Comparison of ENCODE assay signal across 1 cellular context in genomic region chr1:65082346-65083040, GRCh38.
TF ChIP-seq lines count a peak whose summit lies in the region.

No MANE protein-coding gene starts in this region.

TF ChIP-seq in GM23338, 12 proteins besides CTCF, POLR2A, EP300 and RAD21 (continued from another document):
- TF ChIP-seq POLR2AphosphoS5 (IDR thresholded peaks at IDR 0.05; ENCODE audit: low read depth): no peak
- no peak for TF ChIP-seq ETS1 (IDR thresholded peaks at IDR 0.05)
- no peak for TF ChIP-seq JUNB (IDR thresholded peaks at IDR 0.05; ENCODE audit: unreplicated experiment)
- TF ChIP-seq NANOG (IDR thresholded peaks at IDR 0.05; ENCODE audit: borderline replicate concordance): no peak
- no peak for TF ChIP-seq REST (IDR thresholded peaks at IDR 0.05; ENCODE audit: unreplicated experiment)
- no peak for TF ChIP-seq STAT1 (IDR thresholded peaks at IDR 0.05; ENCODE audit: unreplicated experiment)
- TF ChIP-seq ZNF331 (CRISPR knock-in tag; IDR thresholded peaks at IDR 0.05; ENCODE audit: low read depth): no peak
- no peak for TF ChIP-seq CREB1 (CRISPR knock-in tag; IDR thresholded peaks at IDR 0.05; ENCODE audit: low read depth)
- TF ChIP-seq ZNF114 (CRISPR knock-in tag; IDR thresholded peaks at IDR 0.05): no peak
- no peak for TF ChIP-seq EZH2 (IDR thresholded peaks at IDR 0.05; ENCODE audit: low read depth, unreplicated experiment)
- no peak for TF ChIP-seq EZH2phosphoT487 (IDR thresholded peaks at IDR 0.05; ENCODE audit: unreplicated experiment)
TF ChIP-seq in GM23338: peak in this region for 0.
